ENCODE assay signal across 21 cellular contexts in genomic region chr9:113803811-113804589, GRCh38.
"Had no signal": no experiment of that assay in that cellular context is flagged by ENCODE, and none has a peak within 500 bp of the region (broad histone marks: within the 10 kb centered on the region; RNA-seq: fewer than 3 reads in every experiment).

No MANE protein-coding gene starts in this region.

- H3K27me3 ChIP-seq: ascending aorta, gastroesophageal sphincter, heart left ventricle, thyroid gland had no signal

- DNase-seq: activated B cell treated with CpG ODN at 0.5 μM for 24 hours; activated CD4-positive, alpha-beta T cell treated with anti-CD3 and anti-CD28 coated beads for 48 hours; activated CD8-positive, alpha-beta memory T cell treated with anti-CD3 and anti-CD28 coated beads, Interleukin-2, amount 50 U/mL, for 48 hours; activated CD8-positive, alpha-beta T cell treated with anti-CD3 and anti-CD28 coated beads for 36 hours; activated effector memory CD4-positive, alpha-beta T cell treated with Interleukin-2 at 50 U/mL for 16 hours; activated naive CD4-positive, alpha-beta T cell treated with anti-CD3 and anti-CD28 coated beads, Interleukin-2, amount 50 U/mL, for 16 hours; activated T-cell treated with anti-CD3 and anti-CD28 coated beads, Interleukin-2, amount 50 U/mL, for 48 hours; cerebellar nuclear complex; cortex of kidney; effector CD4-positive, alpha-beta T cell; heart left ventricle; kidney glomerular epithelial cell; left ventricle myocardium inferior; retina; stimulated activated CD4-positive, alpha-beta T cell treated with anti-CD3 and anti-CD28 coated beads, Interleukin-12 subunit alpha, Interleukin-12 subunit beta, amount 100 ng/mL, for 4 hours; stimulated activated CD4-positive, alpha-beta T cell treated with anti-CD3 and anti-CD28 coated beads, Interleukin-1b, Interleukin-23, amount 100 ng/mL, for 48 hours; stimulated activated naive CD4-positive, alpha-beta T cell treated with Interleukin-2 at 50 U/mL for 16 hours; thyroid gland had no signal

- H3K9me3 ChIP-seq: ascending aorta, gastroesophageal sphincter, heart left ventricle, left ventricle myocardium inferior, thyroid gland had no signal

- FAIRE-seq: urothelium cell line had no signal

- H3K36me3 ChIP-seq: ascending aorta, gastroesophageal sphincter, heart left ventricle, left ventricle myocardium inferior, thyroid gland had no signal

- H3K4me3 ChIP-seq: ascending aorta, gastroesophageal sphincter, heart left ventricle, left ventricle myocardium inferior, thyroid gland had no signal

- H3K27ac ChIP-seq: ascending aorta, gastroesophageal sphincter, heart left ventricle, left ventricle myocardium inferior, thyroid gland had no signal
